30 cellular contexts compared by ENCODE assay signal in genomic region chr14:26056232-26056631, GRCh38.
"Had no signal": no experiment of that assay in that cellular context is flagged by ENCODE, and none has a peak within 500 bp of the region (broad histone marks: within the 10 kb centered on the region; RNA-seq: fewer than 3 reads in every experiment).

No MANE protein-coding gene starts in this region.

- H3K36me3 ChIP-seq: brain microvascular endothelial cell, WERI-Rb-1 had no signal

- H3K27me3 ChIP-seq: brain microvascular endothelial cell, dorsolateral prefrontal cortex had no signal

- H3K27ac Mint-ChIP-seq: activated B cell treated with CpG ODN at 0.5 μM for 24 hours; activated CD8-positive, alpha-beta T cell treated with anti-CD3 and anti-CD28 coated beads for 36 hours; activated naive CD8-positive, alpha-beta T cell; activated T-helper 17 cell treated with anti-CD3 and anti-CD28 coated beads, Interleukin-2, amount 50 U/mL, for 72 hours; dendritic cell treated with granulocyte-macrophage colony-stimulating factor and Interleukin-4, amounts not matched to agents 40 ng/mL and 50 ng/mL, for 4 days; endodermal cell; T-helper 17 cell; T-helper 2 cell treated with Interferon-gamma antibody and Interleukin-4, amounts not matched to agents 5 μg/mL and 100 μg/mL, for 36 hours had no signal

- H3K27ac ChIP-seq: brain microvascular endothelial cell, coronary artery, dorsolateral prefrontal cortex, WERI-Rb-1 had no signal

- H3K36me3 Mint-ChIP-seq: activated naive CD8-positive, alpha-beta T cell had no signal

- ATAC-seq: activated CD4-positive, CD25-positive, alpha-beta regulatory T cell treated with anti-CD3 and anti-CD28 coated beads, Interleukin-2, amount 50 U/mL, for 24 hours; activated CD8-positive, alpha-beta T cell treated with anti-CD3 and anti-CD28 coated beads for 36 hours; activated T-cell treated with anti-CD3 and anti-CD28 coated beads, Interleukin-2, amount 50 U/mL, for 4 hours; activated T-helper 17 cell treated with anti-CD3 and anti-CD28 coated beads, Interleukin-2, amount 50 U/mL, for 72 hours; esophagus mucosa; T-helper 17 cell had no signal

- H3K4me3 ChIP-seq: coronary artery, dorsolateral prefrontal cortex had no signal

- H3K4me1 Mint-ChIP-seq: activated B cell treated with CpG ODN at 0.5 μM for 24 hours; activated T-helper 17 cell treated with anti-CD3 and anti-CD28 coated beads, Interleukin-2, amount 50 U/mL, for 72 hours; central memory CD8-positive, alpha-beta T cell; T-helper 17 cell had no signal

- DNase-seq: activated B cell treated with CpG ODN at 0.5 μM for 24 hours; activated CD4-positive, alpha-beta T cell treated with anti-CD3 and anti-CD28 coated beads for 48 hours; activated CD4-positive, alpha-beta T cell treated with anti-CD3 and anti-CD28 coated beads, Interleukin-2, amount 50 U/mL, for 1 hour; activated CD4-positive, alpha-beta T cell treated with anti-CD3 and anti-CD28 coated beads, Interleukin-2, amount 50 U/mL, for 48 hours; activated CD8-positive, alpha-beta memory T cell treated with anti-CD3 and anti-CD28 coated beads for 24 hours; activated CD8-positive, alpha-beta T cell treated with anti-CD3 and anti-CD28 coated beads for 36 hours; activated effector memory CD4-positive, alpha-beta T cell treated with Interleukin-2 at 50 U/mL for 16 hours; activated gamma-delta T cell treated with Interleukin-2 at 50 U/mL for 16 hours; activated naive CD4-positive, alpha-beta T cell treated with anti-CD3 and anti-CD28 coated beads, Interleukin-2, amount 50 U/mL, for 16 hours; activated naive CD4-positive, alpha-beta T cell treated with Interleukin-2 at 50 U/mL for 16 hours; activated T-cell treated with anti-CD3 and anti-CD28 coated beads, Interleukin-2, amount 50 U/mL, for 4 hours; amniotic stem cell; anterior cingulate cortex; brain microvascular endothelial cell; dorsolateral prefrontal cortex; effector memory CD4-positive, alpha-beta T cell; endodermal cell; foreskin fibroblast; head of caudate nucleus; T-helper 17 cell; T1000; WERI-Rb-1 had no signal

- H3K4me3 Mint-ChIP-seq: activated B cell treated with CpG ODN at 0.5 μM for 24 hours; activated CD8-positive, alpha-beta T cell treated with anti-CD3 and anti-CD28 coated beads for 36 hours; activated naive CD8-positive, alpha-beta T cell; activated T-cell treated with anti-CD3 and anti-CD28 coated beads, Interleukin-2, amount 50 U/mL, for 4 hours; activated T-helper 17 cell treated with anti-CD3 and anti-CD28 coated beads, Interleukin-2, amount 50 U/mL, for 72 hours; central memory CD8-positive, alpha-beta T cell; dendritic cell treated with granulocyte-macrophage colony-stimulating factor and Interleukin-4, amounts not matched to agents 40 ng/mL and 50 ng/mL, for 4 days; endodermal cell; T-helper 17 cell; T-helper 2 cell treated with Interferon-gamma antibody and Interleukin-4, amounts not matched to agents 5 μg/mL and 100 μg/mL, for 36 hours had no signal

- H3K27me3 Mint-ChIP-seq: activated B cell treated with CpG ODN at 0.5 μM for 24 hours; activated CD8-positive, alpha-beta T cell treated with anti-CD3 and anti-CD28 coated beads for 36 hours; activated naive CD8-positive, alpha-beta T cell; activated T-helper 17 cell treated with anti-CD3 and anti-CD28 coated beads, Interleukin-2, amount 50 U/mL, for 72 hours; central memory CD8-positive, alpha-beta T cell; dendritic cell treated with granulocyte-macrophage colony-stimulating factor and Interleukin-4, amounts not matched to agents 40 ng/mL and 50 ng/mL, for 4 days; T-helper 17 cell had no signal
